Comparison of ENCODE assay signal across 15 cellular contexts in the genomic region with DNA sequence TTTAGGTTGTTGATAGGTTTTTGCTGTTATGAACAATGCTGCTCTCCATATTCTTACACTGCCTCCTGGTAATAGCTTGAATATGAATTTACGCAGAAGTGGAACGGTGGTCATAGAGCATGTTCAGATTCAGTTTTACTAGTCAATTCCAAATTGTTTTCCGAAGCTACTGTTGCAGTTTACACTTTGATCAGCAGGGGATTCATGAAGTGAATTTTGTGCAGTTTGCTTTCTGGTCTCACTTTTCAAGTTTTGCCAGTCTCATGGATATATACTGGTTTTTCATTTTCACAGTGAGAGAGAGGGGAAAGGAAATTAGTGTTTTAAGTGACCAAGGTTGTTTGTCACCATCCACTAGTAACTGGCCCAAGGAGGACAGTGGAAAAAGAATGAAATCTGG.
A peak's percentile ranks its signal among the peaks of the same experiment; 100 is the strongest.
DNase-seq lines count a peak whose midpoint lies in the region; ATAC-seq and TF ChIP-seq lines count a peak whose summit lies in the region.
"Had no signal": no experiment of that assay in that cellular context is flagged by ENCODE, and none has a peak within 500 bp of the region (broad histone marks: within the 10 kb centered on the region; RNA-seq: fewer than 3 reads in every experiment).

No MANE protein-coding gene starts in this region.

- no peak overlapping the region for H3K27ac ChIP-seq in naive thymus-derived CD4-positive, alpha-beta T cell (ENCODE audit: low read depth, low read length)
- H3K27ac ChIP-seq: body of pancreas, SK-N-MC had no signal

- H3K4me3 ChIP-seq in BE2C (ENCODE audit: low read depth, low read length): no peak overlapping the region
- no peak overlapping the region for H3K4me3 ChIP-seq in GM12864 (ENCODE audit: low read depth, low read length)
- H3K4me3 ChIP-seq in cardiac fibroblast (replicated peaks in 1 of 2; ENCODE audit: low read depth in 2 of 2, low read length in 2 of 2): no peak overlapping the region
- H3K4me3 ChIP-seq in naive thymus-derived CD4-positive, alpha-beta T cell (ENCODE audit: low read length): no peak overlapping the region
- H3K4me3 ChIP-seq: body of pancreas, lower lobe of right lung, SK-N-MC had no signal

- H3K9me3 Mint-ChIP-seq in naive thymus-derived CD4-positive, alpha-beta T cell: no peaks in the 10 kb centered on the region

- H3K27me3 ChIP-seq in BE2C: no peaks in the 10 kb centered on the region
- no peaks in the 10 kb centered on the region for H3K27me3 ChIP-seq in naive thymus-derived CD4-positive, alpha-beta T cell (ENCODE audit: control insufficient read depth in 2 of 2, insufficient read depth in 2 of 2, low read length in 2 of 2)
- H3K27me3 ChIP-seq: body of pancreas had no signal

- peaks cover 19 to 40% (median 34%) of the 10 kb centered on the region in 7 donors for H3K4me1 Mint-ChIP-seq in naive thymus-derived CD4-positive, alpha-beta T cell

- H3K36me3 ChIP-seq in BE2C: no peaks in the 10 kb centered on the region
- H3K36me3 ChIP-seq in naive thymus-derived CD4-positive, alpha-beta T cell (ENCODE audit: control insufficient read depth in 2 of 3, insufficient read depth in 3 of 3, low read length in 3 of 3): no peaks in the 10 kb centered on the region
- H3K36me3 ChIP-seq: lower lobe of right lung had no signal

- no peak for ATAC-seq in naive thymus-derived CD4-positive, alpha-beta T cell
- ATAC-seq in GM18861 (IDR thresholded peaks at IDR 0.05; ENCODE audit: unreplicated experiment) (no peak), GM18867 (IDR thresholded peaks at IDR 0.05; ENCODE audit: unreplicated experiment) (no peak), HG03159 (IDR thresholded peaks at IDR 0.05; ENCODE audit: unreplicated experiment) (no peak)
- ATAC-seq: body of pancreas, lower lobe of right lung had no signal

- peaks cover 0 to 9% (median 0%) of the 10 kb centered on the region in 5 donors for H3K27me3 Mint-ChIP-seq in naive thymus-derived CD4-positive, alpha-beta T cell

- CTCF ChIA-PET in naive thymus-derived CD4-positive, alpha-beta T cell (lab: Charles Lee): interaction anchor here (0.9 to 1.8 kb wide), 3 partner anchors 207 to 300 kb away, joined by 3 to 4 read pairs (median 4); partner anchors contain the start of gene PFKFB3

- peak overlapping the region in 5 of 9 donors; percentile 3 to 55 (median 33) for H3K27ac Mint-ChIP-seq in naive thymus-derived CD4-positive, alpha-beta T cell

- TF ChIP-seq CTCF in BE2C (IDR thresholded peaks at IDR 0.05; ENCODE audit: low read depth, low read length) (peak; percentile 26), GM12864 (IDR thresholded peaks at IDR 0.05; ENCODE audit: low read depth, low read length, missing control alignments) (peak; percentile 18), cardiac fibroblast (IDR thresholded peaks at IDR 0.05; ENCODE audit: low read depth, low read length) (peak; percentile 8)

- H3K9me3 ChIP-seq in BE2C: no peaks in the 10 kb centered on the region
- no peaks in the 10 kb centered on the region for H3K9me3 ChIP-seq in naive thymus-derived CD4-positive, alpha-beta T cell (ENCODE audit: control insufficient read depth in 2 of 3, low read length in 3 of 3)
- H3K9me3 ChIP-seq: body of pancreas, lower lobe of right lung had no signal

- intact Hi-C loops in naive thymus-derived CD4-positive, alpha-beta T cell (cut with micrococcal nuclease): no loop called here

- H3K4me3 Mint-ChIP-seq in naive thymus-derived CD4-positive, alpha-beta T cell: peak overlapping the region in 1 of 10 donors; percentile 9

- H3K4me1 ChIP-seq in BE2C: no peaks in the 10 kb centered on the region
- H3K4me1 ChIP-seq in naive thymus-derived CD4-positive, alpha-beta T cell (ENCODE audit: control insufficient read depth in 2 of 2, insufficient read depth in 2 of 2, low read length in 2 of 2): peaks cover 11 to 25% of the 10 kb centered on the region in 2 donors

- peaks cover 0 to 12% (median 3%) of the 10 kb centered on the region in 5 donors for H3K36me3 Mint-ChIP-seq in naive thymus-derived CD4-positive, alpha-beta T cell

- DNase-seq in BE2C (no peak), GM12864 (ENCODE audit: low read depth) (no peak), cardiac fibroblast (ENCODE audit: low read depth in 2 of 2) (no peak), D341Med (ENCODE audit: low spot score) (no peak)
- DNase-seq in naive thymus-derived CD4-positive, alpha-beta T cell: no peak
- DNase-seq: activated gamma-delta T cell, body of pancreas, lower lobe of right lung, NCI-H1436 treated with DMSO at 0.1 percent for 48 hours, NCI-H446, OCI-M1 had no signal

- POLR2A ChIA-PET in naive thymus-derived CD4-positive, alpha-beta T cell (lab: Charles Lee): interaction anchor here (0.7 to 2.3 kb wide), 2 partner anchors 60 to 248 kb away, joined by 3 to 12 read pairs; no protein-coding TSS in a partner anchor
